9 cellular contexts compared by ENCODE assay signal in the genomic region with DNA sequence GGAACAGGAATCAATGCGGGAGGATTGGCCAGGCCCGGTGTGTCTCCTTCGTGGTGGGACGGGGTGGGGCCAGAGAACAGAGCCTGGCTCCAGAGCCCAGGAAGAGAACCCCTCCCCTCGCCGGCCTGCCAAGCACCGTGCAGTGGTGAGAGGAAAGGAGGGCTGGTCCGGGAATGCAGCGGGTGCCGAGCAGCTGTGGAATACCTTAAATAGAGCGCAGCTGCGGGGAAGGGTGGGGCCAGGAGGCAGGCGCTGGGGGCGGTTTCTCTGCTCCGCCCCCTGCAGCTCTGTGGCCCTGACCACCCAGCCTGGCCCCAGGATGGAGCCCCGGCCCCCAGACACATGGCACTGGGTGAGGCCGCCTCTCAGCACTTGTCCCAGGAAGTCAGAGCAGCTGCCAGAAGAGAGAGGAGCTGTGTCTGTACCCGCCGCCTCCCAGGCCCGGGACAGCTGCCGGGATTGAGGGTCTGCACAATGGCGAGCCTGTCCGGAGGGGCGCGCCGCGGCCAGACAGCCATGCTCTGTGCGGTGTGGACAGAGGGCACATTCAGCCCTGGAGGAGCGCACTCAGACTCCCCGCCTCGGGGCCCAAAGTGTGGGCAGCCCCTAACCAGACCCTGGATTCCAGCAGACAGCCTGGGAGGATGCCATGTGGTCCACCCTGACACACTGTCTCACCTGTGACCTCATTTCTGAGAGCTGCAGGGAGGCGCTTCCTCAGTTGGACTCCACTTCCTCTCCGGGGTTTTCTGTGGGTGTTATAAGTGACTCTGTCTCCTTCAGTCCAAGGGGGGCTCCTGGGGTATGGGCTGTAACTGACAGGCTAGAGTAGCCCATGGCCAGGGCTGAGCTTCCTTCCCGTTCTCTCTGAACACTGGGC.
DNase-seq lines count a peak whose midpoint lies in the region; ATAC-seq and TF ChIP-seq lines count a peak whose summit lies in the region.
"Had no signal": no experiment of that assay in that cellular context is flagged by ENCODE, and none has a peak within 500 bp of the region (broad histone marks: within the 10 kb centered on the region; RNA-seq: fewer than 3 reads in every experiment).

No MANE protein-coding gene starts in this region.

- H3K27me3 Mint-ChIP-seq in endodermal cell (ENCODE audit: insufficient read depth) = no peaks in the 10 kb centered on the region
- no peaks in the 10 kb centered on the region for H3K27me3 Mint-ChIP-seq in naive thymus-derived CD8-positive, alpha-beta T cell

- H3K9ac ChIP-seq in endodermal cell (ENCODE audit: extremely low read depth, low read length, poor library complexity, severe bottlenecking) = no peak overlapping the region

- WGBS in endodermal cell (ENCODE audit: insufficient coverage in 1 of 2, insufficient read length in 1 of 2), 2 experiments = 55 to 71% methylated on average over 9 to 34 of the region's 34 CpGs

- no TSS peak for BruUV-seq in Panc1 (replicated peaks; lab: Mats Ljungman, UMichigan)

- peaks cover 20% of the 10 kb centered on the region for H3K36me3 Mint-ChIP-seq in endodermal cell (ENCODE audit: low read depth)
- peaks cover 0 to 23% (median 8%) of the 10 kb centered on the region in 3 donors for H3K36me3 Mint-ChIP-seq in naive thymus-derived CD8-positive, alpha-beta T cell

- no peak overlapping the region for H3K4me3 Mint-ChIP-seq in endodermal cell
- peak overlapping the region; percentile 45 to 98 (median 64) for H3K4me3 Mint-ChIP-seq in naive thymus-derived CD8-positive, alpha-beta T cell

- H3K9me3 ChIP-seq in AG04450 (ENCODE audit: control insufficient read depth, insufficient read depth, low read length) (peaks cover 12% of the 10 kb centered on the region), Panc1 (ENCODE audit: control insufficient read depth, insufficient read depth, low read depth, low read length) (no peaks in the 10 kb centered on the region), endodermal cell (ENCODE audit: control insufficient read depth, low read length) (no peaks in the 10 kb centered on the region)

- H3K27ac ChIP-seq in AG04450 (ENCODE audit: low read depth, low read length) (peak overlapping the region; percentile 78), Panc1 (ENCODE audit: low read length) (peak overlapping the region; percentile 32; the same call in 1 of the 2 replicates), endodermal cell (ENCODE audit: low read depth, low read length) (peak overlapping the region; percentile 53)

- H3K36me3 ChIP-seq in Panc1 (ENCODE audit: control insufficient read depth, insufficient read depth, low read length) (no peaks in the 10 kb centered on the region), endodermal cell (ENCODE audit: control insufficient read depth, insufficient read depth, low read length) (peaks cover 15% of the 10 kb centered on the region)

- no peak overlapping the region for H3K4me3 ChIP-seq in AG04450 (ENCODE audit: low read depth, low read length)
- H3K4me3 ChIP-seq in Panc1 (ENCODE audit: low read depth in 2 of 2, low read length in 2 of 2) = no peak overlapping the region
- H3K4me3 ChIP-seq in endodermal cell (ENCODE audit: low read length) = no peak overlapping the region

- POLR2A ChIA-PET in AG04450 (lab: Yijun Ruan, JAX) = interaction anchor here (0.7 to 1.6 kb wide), 6 partner anchors 11 to 86 kb away, joined by 3 to 7 read pairs (median 4); no protein-coding TSS in a partner anchor
- POLR2A ChIA-PET in Panc1 (lab: Charles Lee) = interaction anchor here (1.1 kb wide), 1 partner anchor 14 kb away, joined by 7 read pairs; no protein-coding TSS in a partner anchor
- POLR2A ChIA-PET in naive thymus-derived CD8-positive, alpha-beta T cell (lab: Charles Lee) = interaction anchor here (1.0 to 74.5 kb wide), 5 partner anchors 4 to 549 kb away, joined by 3 to 5369 read pairs (median 186); a partner anchor contains a TSS

- H3K4me1 ChIP-seq in Panc1 (ENCODE audit: control insufficient read depth, insufficient read depth, low read length) (peaks cover 69% of the 10 kb centered on the region), endodermal cell (ENCODE audit: control insufficient read depth, insufficient read depth, low read length) (peaks cover 3% of the 10 kb centered on the region)

- DNase-seq in AG04450 (ENCODE audit: low read depth, low spot score) (no peak), Panc1 (ENCODE audit: low read depth, low spot score) (no peak), endodermal cell (peak; percentile 90)
- peak in 7 of 10 donors; percentile 35 to 65 (median 56) for DNase-seq in naive thymus-derived CD8-positive, alpha-beta T cell
- no peak for DNase-seq in activated CD8-positive, alpha-beta memory T cell treated with anti-CD3 and anti-CD28 coated beads for 24 hours
- DNase-seq: NCI-H2227 treated with DMSO at 0.1 percent for 48 hours had no signal

- CTCF ChIA-PET in AG04450 (lab: Charles Lee) = interaction anchor here (1.9 kb wide), 1 partner anchor 78 kb away, joined by 7 read pairs; no protein-coding TSS in a partner anchor
- CTCF ChIA-PET in Panc1 (lab: Charles Lee) = interaction anchor here (0.8 kb wide), 1 partner anchor 20 kb away, joined by 3 read pairs; no protein-coding TSS in a partner anchor

- ATAC-seq in Panc1 = peak; percentile 25
- peak; percentile 32 to 80 for ATAC-seq in naive thymus-derived CD8-positive, alpha-beta T cell
- ATAC-seq in HG02884 (IDR thresholded peaks at IDR 0.05; ENCODE audit: unreplicated experiment) = no peak
- ATAC-seq in HG02798 (IDR thresholded peaks at IDR 0.05; ENCODE audit: poor library complexity, unreplicated experiment) = no peak
- no peak for ATAC-seq in HG03097 (IDR thresholded peaks at IDR 0.05; ENCODE audit: low FRiP score, unreplicated experiment)

- no peaks in the 10 kb centered on the region for H3K9me3 Mint-ChIP-seq in endodermal cell
- no peaks in the 10 kb centered on the region for H3K9me3 Mint-ChIP-seq in naive thymus-derived CD8-positive, alpha-beta T cell

- intact Hi-C loops in Panc1 (cut with micrococcal nuclease; ENCODE audit: unreplicated experiment) = no loop called here

- H3K4me1 Mint-ChIP-seq in endodermal cell = peaks cover 9% of the 10 kb centered on the region
- H3K4me1 Mint-ChIP-seq in naive thymus-derived CD8-positive, alpha-beta T cell = peaks cover 50 to 91% (median 87%) of the 10 kb centered on the region in 4 donors

- TF ChIP-seq CTCF in AG04450 (IDR thresholded peaks at IDR 0.05; ENCODE audit: low read depth, low read length) (no peak), Panc1 (IDR thresholded peaks at IDR 0.05) (no peak), endodermal cell (conservative IDR thresholded peaks at IDR 0.05) (no peak)

- H3K27me3 ChIP-seq in AG04450 (ENCODE audit: control insufficient read depth, insufficient read depth, low read length) (no peaks in the 10 kb centered on the region), Panc1 (ENCODE audit: control insufficient read depth, insufficient read depth, low read length) (no peaks in the 10 kb centered on the region), endodermal cell (ENCODE audit: control insufficient read depth, insufficient read depth, low read length, poor library complexity, severe bottlenecking) (no peaks in the 10 kb centered on the region)

- in situ Hi-C loops in Panc1 (cut with HindIII; ENCODE audit: low pct_unique_long_range_greater_than_20kb, low sequenced_read_pairs) = no loop called here

- H3K27ac Mint-ChIP-seq in endodermal cell = peak overlapping the region; percentile 64
- H3K27ac Mint-ChIP-seq in naive thymus-derived CD8-positive, alpha-beta T cell = peak overlapping the region; percentile 80 to 100 (median 92)

Comparison
In these comparisons a context has a peak if more than half of its experiments do, and no peak if none do; other contexts are left out.
1. DNase-seq: peak in endodermal cell (single experiment) and naive thymus-derived CD8-positive, alpha-beta T cell (7 of 10); none in AG04450 (single experiment), Panc1 (single experiment) and activated CD8-positive, alpha-beta memory T cell treated with anti-CD3 and anti-CD28 coated beads for 24 hours (single experiment).
2. ATAC-seq: peak in Panc1 (single experiment) and naive thymus-derived CD8-positive, alpha-beta T cell (2 of 2); none in HG02884 (single experiment), HG02798 (single experiment) and HG03097 (single experiment).
3. Peak in every context shown above with its lines, with median percentiles within 50 percentile points of each other: H3K27ac ChIP-seq.